In the genomic region with DNA sequence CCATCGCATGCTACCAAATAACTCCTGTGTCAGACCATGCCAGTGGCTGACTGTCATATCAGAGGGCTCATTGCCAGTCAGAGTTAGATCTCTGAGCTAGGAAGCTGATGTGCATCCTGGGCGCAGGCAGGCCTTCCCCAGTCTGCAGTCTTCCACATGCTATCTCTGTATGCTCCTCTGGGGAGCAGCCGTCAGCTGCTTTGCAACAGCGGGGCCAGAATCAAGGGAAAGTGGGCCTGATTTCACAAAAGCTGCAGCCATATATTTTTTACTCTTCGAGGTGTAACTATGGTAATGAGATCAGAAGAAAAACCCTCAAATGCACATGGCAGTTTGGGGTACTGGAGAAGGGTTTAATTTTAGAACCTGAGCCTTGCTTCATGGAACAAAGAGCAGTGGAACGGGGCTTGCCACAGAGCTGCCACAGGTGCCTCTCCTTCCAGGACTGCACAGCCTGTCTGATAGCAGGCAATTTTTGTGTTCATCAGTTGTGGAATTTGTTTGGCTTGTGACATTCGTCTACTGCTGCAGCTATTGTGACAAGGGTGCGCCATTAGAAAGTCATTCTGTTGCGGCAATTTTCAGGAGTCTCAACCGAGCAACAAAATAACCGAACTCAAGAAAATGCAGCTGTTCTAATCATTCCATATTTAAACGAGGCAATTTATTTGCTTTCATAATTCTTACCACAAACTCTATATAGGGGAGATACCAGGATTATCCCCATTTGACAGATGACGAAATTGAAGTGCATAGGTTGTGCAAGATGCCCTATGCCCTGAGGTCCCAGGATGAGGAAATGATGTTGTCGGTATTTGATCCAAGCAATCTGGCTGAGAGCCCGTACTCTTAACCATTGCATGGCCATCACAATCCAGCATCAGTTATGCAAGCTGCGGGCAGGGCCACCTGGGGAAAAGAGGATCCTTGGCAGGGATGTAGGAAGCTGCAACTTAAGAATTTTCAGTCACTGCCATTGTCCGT, we compare ENCODE assay signal across 9 cellular contexts.
DNase-seq lines count a peak whose midpoint lies in the region; ATAC-seq and TF ChIP-seq lines count a peak whose summit lies in the region.
"Had no signal": no experiment of that assay in that cellular context is flagged by ENCODE, and none has a peak within 500 bp of the region (broad histone marks: within the 10 kb centered on the region; RNA-seq: fewer than 3 reads in every experiment).

No MANE protein-coding gene starts in this region.

- no peaks in the 10 kb centered on the region for H3K9me3 ChIP-seq in IMR-90 (ENCODE audit: control insufficient read depth, insufficient read depth, low read length)
- no peaks in the 10 kb centered on the region for H3K9me3 ChIP-seq in OCI-LY3 (ENCODE audit: insufficient read depth, low read length)

- H4K5ac ChIP-seq in IMR-90 (ENCODE audit: low read depth, low read length), result no peak overlapping the region

- H2AK5ac ChIP-seq in IMR-90 (ENCODE audit: low read depth, low read length), result no peak overlapping the region

- TF ChIP-seq POLR2A in IMR-90 (IDR thresholded peaks at IDR 0.05; ENCODE audit: low read depth, low read length), result no peak

- dilution Hi-C loops in IMR-90 (cut with HindIII; ENCODE audit: low sequenced_read_pairs, unreplicated experiment), result no loop called here

- H3K27me3 ChIP-seq in IMR-90 (ENCODE audit: control insufficient read depth, insufficient read depth, low read length) (peaks cover 1% of the 10 kb centered on the region; the same call in 1 of the 2 replicates), OCI-LY3 (ENCODE audit: low read depth, low read length) (peaks cover 19% of the 10 kb centered on the region; the same call in 1 of the 2 replicates)

- no peaks in the 10 kb centered on the region for H3K4me1 Mint-ChIP-seq in effector memory CD8-positive, alpha-beta T cell (ENCODE audit: low read depth in 2 of 2)
- H3K4me1 Mint-ChIP-seq in activated CD4-positive, alpha-beta memory T cell treated with anti-CD3 and anti-CD28 coated beads for 36 hours (ENCODE audit: low read depth), result no peaks in the 10 kb centered on the region

- no peak overlapping the region for H3K14ac ChIP-seq in IMR-90 (replicated peaks; ENCODE audit: low read depth, low read length)

- H3K4me3 Mint-ChIP-seq in effector memory CD8-positive, alpha-beta T cell, result no peak overlapping the region
- H3K4me3 Mint-ChIP-seq in activated CD4-positive, alpha-beta memory T cell treated with anti-CD3 and anti-CD28 coated beads for 36 hours, result no peak overlapping the region

- no peak overlapping the region for H2BK15ac ChIP-seq in IMR-90 (ENCODE audit: low read depth, low read length)

- H3K27me3 Mint-ChIP-seq in effector memory CD8-positive, alpha-beta T cell, result peaks cover 0 to 8% of the 10 kb centered on the region in 2 donors
- H3K27me3 Mint-ChIP-seq in activated CD4-positive, alpha-beta memory T cell treated with anti-CD3 and anti-CD28 coated beads for 36 hours, result peaks cover 3% of the 10 kb centered on the region

- no peaks in the 10 kb centered on the region for H4K20me1 ChIP-seq in IMR-90 (ENCODE audit: insufficient read depth, low read length)
- no peaks in the 10 kb centered on the region for H4K20me1 ChIP-seq in OCI-LY3 (ENCODE audit: insufficient read depth, low read length)

- H4K8ac ChIP-seq in IMR-90 (ENCODE audit: low read depth in 2 of 2, low read length in 2 of 2), result no peak overlapping the region

- no peak overlapping the region for H3K18ac ChIP-seq in IMR-90 (ENCODE audit: low read depth, low read length)

- TF ChIP-seq CTCF in IMR-90 (conservative IDR thresholded peaks at IDR 0.05; ENCODE audit: low read depth, low read length) (no peak), OCI-LY3 (IDR thresholded peaks at IDR 0.05; ENCODE audit: low read depth, low read length) (peak; percentile 60)

- H3K36me3 ChIP-seq in IMR-90 (ENCODE audit: control insufficient read depth, insufficient read depth, low read length) (no peaks in the 10 kb centered on the region), OCI-LY3 (replicated peaks; ENCODE audit: low read depth, low read length) (no peaks in the 10 kb centered on the region)

- H3K27ac Mint-ChIP-seq in effector memory CD8-positive, alpha-beta T cell, result no peak overlapping the region
- no peak overlapping the region for H3K27ac Mint-ChIP-seq in activated CD4-positive, alpha-beta memory T cell treated with anti-CD3 and anti-CD28 coated beads for 36 hours

- in situ Hi-C loops in IMR-90 (cut with MboI; ENCODE audit: low sequenced_read_pairs), result loop anchor here (10.0 to 25.0 kb wide), 2 partner anchors 530 to 887 kb away; no protein-coding TSS in a partner anchor

- H2BK5ac ChIP-seq in IMR-90 (ENCODE audit: low read depth, low read length, poor library complexity, severe bottlenecking), result no peak overlapping the region

- intact Hi-C loops in IMR-90 (cut with micrococcal nuclease) (loop anchor here (10.0 kb wide), 1 partner anchor 370 kb away; no protein-coding TSS in a partner anchor), Right ventricle myocardium superior (cut with DNase I) (loop anchor here (10.0 kb wide), 2 partner anchors 530 to 890 kb away; no protein-coding TSS in a partner anchor)
- intact Hi-C loops in activated CD4-positive, alpha-beta memory T cell treated with anti-CD3 and anti-CD28 coated beads for 36 hours (cut with micrococcal nuclease), result no loop called here

- CTCF ChIA-PET in IMR-90 (lab: Yijun Ruan, JAX), result interaction anchor here (1.4 kb wide), 1 partner anchor 535 kb away, joined by 4 read pairs; no protein-coding TSS in a partner anchor
- CTCF ChIA-PET in activated CD4-positive, alpha-beta memory T cell treated with anti-CD3 and anti-CD28 coated beads for 36 hours (lab: Charles Lee), result no interaction called here

- no peaks in the 10 kb centered on the region for H3K79me2 ChIP-seq in OCI-LY3 (ENCODE audit: low read length)

- H3K9me3 Mint-ChIP-seq in effector memory CD8-positive, alpha-beta T cell, result peaks cover 0 to 2% of the 10 kb centered on the region in 2 donors
- no peaks in the 10 kb centered on the region for H3K9me3 Mint-ChIP-seq in activated CD4-positive, alpha-beta memory T cell treated with anti-CD3 and anti-CD28 coated beads for 36 hours

- H3K4me3 ChIP-seq in IMR-90 (ENCODE audit: insufficient read depth, low read depth, low read length) (no peak overlapping the region), OCI-LY3 (ENCODE audit: low read length) (no peak overlapping the region)

- 0 out of 2 replicates have a peak, but pooled peaks have one; percentile 2 for TF ChIP-seq RAD21 in IMR-90 (IDR thresholded peaks at IDR 0.05; ENCODE audit: low read length)

- no peak overlapping the region for H3K4me2 ChIP-seq in IMR-90 (ENCODE audit: low read depth, low read length)
- no peak overlapping the region for H3K4me2 ChIP-seq in OCI-LY3 (ENCODE audit: low read length)

- BruUV-seq in IMR-90 (replicated peaks; lab: Mats Ljungman, UMichigan), result no TSS peak

- no peak overlapping the region for H2BK20ac ChIP-seq in IMR-90 (ENCODE audit: low read depth, low read length)

- H3K23ac ChIP-seq in IMR-90 (ENCODE audit: low read depth, low read length), result no peak overlapping the region

- no peaks in the 10 kb centered on the region for H3K36me3 Mint-ChIP-seq in effector memory CD8-positive, alpha-beta T cell (ENCODE audit: insufficient read depth)
- no peaks in the 10 kb centered on the region for H3K36me3 Mint-ChIP-seq in activated CD4-positive, alpha-beta memory T cell treated with anti-CD3 and anti-CD28 coated beads for 36 hours

- ATAC-seq in IMR-90 (ENCODE audit: low read depth) (no peak), Right ventricle myocardium superior (ENCODE audit: poor library complexity) (no peak)
- no peak for ATAC-seq in effector memory CD8-positive, alpha-beta T cell (replicated peaks)

- H3K4ac ChIP-seq in IMR-90 (ENCODE audit: low read depth, low read length), result no peak overlapping the region

- POLR2A ChIA-PET in IMR-90 (lab: Charles Lee; ENCODE audit: unreplicated experiment), result no interaction called here
- POLR2A ChIA-PET in activated CD4-positive, alpha-beta memory T cell treated with anti-CD3 and anti-CD28 coated beads for 36 hours (lab: Charles Lee), result no interaction called here

- H2AFZ ChIP-seq in IMR-90 (replicated peaks; ENCODE audit: low read length, poor library complexity) (no peak overlapping the region), OCI-LY3 (ENCODE audit: low read depth, low read length) (no peak overlapping the region; the same call in 1 of the 2 replicates)

- no peak overlapping the region for H3K9ac ChIP-seq in IMR-90 (ENCODE audit: low read depth, low read length)
- no peak overlapping the region for H3K9ac ChIP-seq in OCI-LY3 (ENCODE audit: low read length)

- H3K4me1 ChIP-seq in IMR-90 (ENCODE audit: control insufficient read depth, insufficient read depth, low read length) (no peaks in the 10 kb centered on the region), OCI-LY3 (ENCODE audit: low read length) (no peaks in the 10 kb centered on the region)

- no peak overlapping the region for H4K91ac ChIP-seq in IMR-90 (ENCODE audit: insufficient read depth, low read depth, low read length)

- no peak for DNase-seq in IMR-90
- peak; percentile 22 for DNase-seq in pons (ENCODE audit: low spot score)
- DNase-seq in effector memory CD8-positive, alpha-beta T cell, result no peak
- no peak for DNase-seq in Right ventricle myocardium superior
- no peak for DNase-seq in activated CD4-positive, alpha-beta memory T cell treated with anti-CD3 and anti-CD28 coated beads for 36 hours
- DNase-seq: activated gamma-delta T cell treated with Interleukin-2 at 50 U/mL for 16 hours, SW 1271 had no signal

- no peak overlapping the region for H2BK120ac ChIP-seq in IMR-90 (ENCODE audit: low read depth, low read length)

- 83% methylated on average over 2 of the region's 17 CpGs; no CpG with 5 or more reads in 1 of the 2 experiments for WGBS in IMR-90 (ENCODE audit: extremely low coverage in 2 of 2, insufficient read length in 1 of 2), 2 experiments

- no peak overlapping the region for H3K56ac ChIP-seq in IMR-90 (ENCODE audit: extremely low read depth, insufficient read depth, low read length)

- H3K79me1 ChIP-seq in IMR-90 (ENCODE audit: low read depth in 1 of 2, low read length in 2 of 2), result no peaks in the 10 kb centered on the region

- H3K27ac ChIP-seq in IMR-90 (ENCODE audit: insufficient read depth, low read length), result no peak overlapping the region
- no peak overlapping the region for H3K27ac ChIP-seq in OCI-LY3 (ENCODE audit: low read length)
- H3K27ac ChIP-seq in cingulate gyrus (ENCODE audit: low read depth, low read length), result peak overlapping the region; percentile 34

- H2AK9ac ChIP-seq in IMR-90 (replicated peaks; ENCODE audit: low read depth, low read length, poor library complexity), result no peak overlapping the region

- no peaks in the 10 kb centered on the region for H3K9me1 ChIP-seq in IMR-90 (ENCODE audit: insufficient read depth, low read length)

TF ChIP-seq in IMR-90, 13 proteins besides CTCF, POLR2A, EP300 and RAD21 (continues in another document):
- TF ChIP-seq, protein P1, sequence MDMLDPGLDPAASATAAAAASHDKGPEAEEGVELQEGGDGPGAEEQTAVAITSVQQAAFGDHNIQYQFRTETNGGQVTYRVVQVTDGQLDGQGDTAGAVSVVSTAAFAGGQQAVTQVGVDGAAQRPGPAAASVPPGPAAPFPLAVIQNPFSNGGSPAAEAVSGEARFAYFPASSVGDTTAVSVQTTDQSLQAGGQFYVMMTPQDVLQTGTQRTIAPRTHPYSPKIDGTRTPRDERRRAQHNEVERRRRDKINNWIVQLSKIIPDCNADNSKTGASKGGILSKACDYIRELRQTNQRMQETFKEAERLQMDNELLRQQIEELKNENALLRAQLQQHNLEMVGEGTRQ (IDR thresholded peaks at IDR 0.05; ENCODE audit: low read depth, low read length), result no peak
- TF ChIP-seq FOS (IDR thresholded peaks at IDR 0.05; ENCODE audit: low read depth, low read length), result no peak
